24 cellular contexts compared by ENCODE assay signal in the genomic region with DNA sequence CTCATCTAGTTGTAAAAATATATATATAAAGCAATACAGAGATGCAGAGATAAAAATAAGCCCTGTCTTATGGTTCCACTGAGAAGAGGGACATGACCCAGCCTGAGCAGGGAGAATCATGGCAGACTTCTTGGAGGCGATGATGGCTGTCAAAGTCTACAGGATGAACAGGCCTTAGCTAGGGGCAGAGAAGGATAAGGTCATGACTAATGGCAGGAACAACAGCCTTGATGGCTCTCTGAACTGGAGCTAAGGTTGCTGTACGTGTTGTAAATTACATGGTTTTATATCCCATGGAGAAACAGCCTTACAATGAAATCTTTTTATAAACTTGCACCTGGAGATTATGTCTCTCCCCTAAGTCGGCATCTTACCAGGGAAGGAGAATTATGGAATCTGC. TPM values are rescaled to one million over a fixed set of nuclear protein-coding genes. Genes with fewer than 3 reads are reported as not detected.
DNase-seq lines count a peak whose midpoint lies in the region; ATAC-seq and TF ChIP-seq lines count a peak whose summit lies in the region.
"Had no signal": no experiment of that assay in that cellular context is flagged by ENCODE, and none has a peak within 500 bp of the region (broad histone marks: within the 10 kb centered on the region; RNA-seq: fewer than 3 reads in every experiment).

No MANE protein-coding gene starts in this region.

- CTCF ChIA-PET in CD4-positive, alpha-beta T cell (lab: Charles Lee), result no interaction called here

- no peak for TF ChIP-seq CTCF in CD4-positive, alpha-beta T cell (IDR thresholded peaks at IDR 0.05)
- no peak for TF ChIP-seq CTCF in H9 (conservative IDR thresholded peaks at IDR 0.05)
- TF ChIP-seq CTCF in brain (conservative IDR thresholded peaks at IDR 0.05), result no peak
- no peak for TF ChIP-seq CTCF in WERI-Rb-1 (IDR thresholded peaks at IDR 0.05; ENCODE audit: low read depth, low read length)

- no peaks in the 10 kb centered on the region for H4K20me1 ChIP-seq in H9 (ENCODE audit: control insufficient read depth, insufficient read depth, insufficient read length)
- H4K20me1 ChIP-seq in Karpas-422 (ENCODE audit: insufficient read depth, low read depth, low read length), result peaks cover 10% of the 10 kb centered on the region; the same call in 1 of the 2 replicates

- no peak overlapping the region for H4K91ac ChIP-seq in H9 (ENCODE audit: insufficient read length, low read depth, low read length)

- H4K5ac ChIP-seq in H9 (ENCODE audit: insufficient read length, low read depth, low read length), result no peak overlapping the region

- no CpG with 5 or more reads among the region's 3 CpGs for WGBS in H9 (ENCODE audit: extremely low coverage, insufficient read length, low lambda C conversion rate)

- peaks cover 11% of the 10 kb centered on the region for H3K9me3 ChIP-seq in CD4-positive, alpha-beta T cell (ENCODE audit: control insufficient read depth, low read length)
- H3K9me3 ChIP-seq in H9 (ENCODE audit: control insufficient read depth, low read depth, low read length) (no peaks in the 10 kb centered on the region), Karpas-422 (ENCODE audit: low read length) (no peaks in the 10 kb centered on the region), WERI-Rb-1 (ENCODE audit: severe bottlenecking) (no peaks in the 10 kb centered on the region)
- H3K9me3 ChIP-seq: lower lobe of right lung, uterus had no signal

- no peak overlapping the region for H3T11ph ChIP-seq in H9 (ENCODE audit: low read length)

- H3K4ac ChIP-seq in H9 (ENCODE audit: low read depth, low read length), result no peak overlapping the region

- H3K9me3 Mint-ChIP-seq in CD4-positive, alpha-beta T cell, result peaks cover 3% of the 10 kb centered on the region
- H3K9me3 Mint-ChIP-seq in H9 (peaks cover 0 to 13% of the 10 kb centered on the region in 2 experiments; a peak in 3 of 5 replicates), brain (peaks cover 10 to 26% (median 18%) of the 10 kb centered on the region in 5 experiments)
- peaks cover 3% of the 10 kb centered on the region for H3K9me3 Mint-ChIP-seq in natural killer cell treated with Interleukin-12 subunit alpha and Interleukin-12 subunit beta and Interleukin-15 and Interleukin-18, amount 100 ng/mL, for 72 hours

- H2BK12ac ChIP-seq in H9 (ENCODE audit: insufficient read length, low read depth, low read length), result no peak overlapping the region

- no peak overlapping the region for H2AFZ ChIP-seq in H9 (ENCODE audit: low read length)
- no peak overlapping the region for H2AFZ ChIP-seq in Karpas-422 (ENCODE audit: low read length)
- H2AFZ ChIP-seq: neural progenitor cell, parathyroid adenoma had no signal

- H3K4me3 Mint-ChIP-seq in CD4-positive, alpha-beta T cell, result no peak overlapping the region
- no peak overlapping the region for H3K4me3 Mint-ChIP-seq in H9
- H3K4me3 Mint-ChIP-seq in brain, result no peak overlapping the region
- H3K4me3 Mint-ChIP-seq in natural killer cell treated with Interleukin-12 subunit alpha and Interleukin-12 subunit beta and Interleukin-15 and Interleukin-18, amount 100 ng/mL, for 72 hours, result no peak overlapping the region
- H3K4me3 Mint-ChIP-seq: activated naive CD8-positive, alpha-beta T cell treated with anti-CD3 and anti-CD28 coated beads, Interleukin-2, amount 50 U/mL, for 24 hours; neural progenitor cell had no signal

- H3K36me3 Mint-ChIP-seq in CD4-positive, alpha-beta T cell (ENCODE audit: low read depth), result peaks cover 57% of the 10 kb centered on the region
- H3K36me3 Mint-ChIP-seq in H9 (ENCODE audit: insufficient read depth in 1 of 3, low read depth in 3 of 3) (peaks cover 27 to 36% (median 34%) of the 10 kb centered on the region in 3 experiments), brain (peaks cover 68% of the 10 kb centered on the region)
- peaks cover 20% of the 10 kb centered on the region for H3K36me3 Mint-ChIP-seq in natural killer cell treated with Interleukin-12 subunit alpha and Interleukin-12 subunit beta and Interleukin-15 and Interleukin-18, amount 100 ng/mL, for 72 hours

- H2BK15ac ChIP-seq in H9 (ENCODE audit: low read depth, low read length), result no peak overlapping the region

- H3K4me2 ChIP-seq in H9 (ENCODE audit: insufficient read depth, insufficient read length, low read length) (no peak overlapping the region), Karpas-422 (ENCODE audit: low read depth, low read length, poor library complexity, severe bottlenecking) (no peak overlapping the region)
- H3K4me2 ChIP-seq: neural progenitor cell had no signal

- no peak for ATAC-seq in CD4-positive, alpha-beta T cell (ENCODE audit: poor library complexity)
- ATAC-seq in natural killer cell treated with Interleukin-12 subunit alpha and Interleukin-12 subunit beta and Interleukin-15 and Interleukin-18, amount 100 ng/mL, for 72 hours, result no peak
- ATAC-seq: lower lobe of right lung had no signal

- no peak overlapping the region for H3K9ac ChIP-seq in H9 (ENCODE audit: extremely low read depth, insufficient read length, low read length)
- H3K9ac ChIP-seq in Karpas-422 (ENCODE audit: low read length), result no peak overlapping the region
- H3K9ac ChIP-seq: neural progenitor cell, parathyroid adenoma had no signal

- H3K79me1 ChIP-seq in H9 (ENCODE audit: insufficient read depth, low read depth, low read length, poor library complexity, severe bottlenecking), result peaks cover 3% of the 10 kb centered on the region

- H3K27me3 Mint-ChIP-seq in CD4-positive, alpha-beta T cell, result no peaks in the 10 kb centered on the region
- H3K27me3 Mint-ChIP-seq in H9 (ENCODE audit: low read depth) (no peaks in the 10 kb centered on the region), brain (no peaks in the 10 kb centered on the region)
- H3K27me3 Mint-ChIP-seq in natural killer cell treated with Interleukin-12 subunit alpha and Interleukin-12 subunit beta and Interleukin-15 and Interleukin-18, amount 100 ng/mL, for 72 hours, result no peaks in the 10 kb centered on the region
- H3K27me3 Mint-ChIP-seq: activated naive CD8-positive, alpha-beta T cell treated with anti-CD3 and anti-CD28 coated beads, Interleukin-2, amount 50 U/mL, for 24 hours had no signal

- intact Hi-C loops in CD4-positive, alpha-beta T cell (cut with DNase I, micrococcal nuclease), result no loop called here

- no peak overlapping the region for H2AK5ac ChIP-seq in H9 (ENCODE audit: insufficient read length, low read length)

- no peak overlapping the region for H3K14ac ChIP-seq in H9 (ENCODE audit: insufficient read depth, low read length)

- peaks cover 76% of the 10 kb centered on the region for H3K79me2 ChIP-seq in H9 (ENCODE audit: insufficient read depth, low read length)
- no peaks in the 10 kb centered on the region for H3K79me2 ChIP-seq in Karpas-422 (ENCODE audit: low read length)

- no peak overlapping the region for H4K8ac ChIP-seq in H9 (replicated peaks; ENCODE audit: insufficient read length, low read depth, low read length)

- no peak overlapping the region for H2BK120ac ChIP-seq in H9 (ENCODE audit: low read depth, low read length, poor library complexity, severe bottlenecking)

- POLR2A ChIA-PET in CD4-positive, alpha-beta T cell (lab: Charles Lee), result no interaction called here

- peak overlapping the region; percentile 73 for H3K23ac ChIP-seq in H9 (ENCODE audit: insufficient read length, low read depth, low read length)

- H3K56ac ChIP-seq in H9 (ENCODE audit: insufficient read length, low read depth, low read length), result no peak overlapping the region

- no peak overlapping the region for H2BK20ac ChIP-seq in H9 (ENCODE audit: low read depth, low read length, poor library complexity, severe bottlenecking)

- H3K4me1 Mint-ChIP-seq in CD4-positive, alpha-beta T cell (ENCODE audit: low read depth), result peaks cover 74% of the 10 kb centered on the region
- H3K4me1 Mint-ChIP-seq in H9 (peaks cover 43 to 59% of the 10 kb centered on the region in 2 experiments), brain (peaks cover 66% of the 10 kb centered on the region)
- H3K4me1 Mint-ChIP-seq in natural killer cell treated with Interleukin-12 subunit alpha and Interleukin-12 subunit beta and Interleukin-15 and Interleukin-18, amount 100 ng/mL, for 72 hours (ENCODE audit: low read depth in 2 of 2), result peaks cover 60 to 68% of the 10 kb centered on the region in 2 donors

- H3K4me1 ChIP-seq in H9 (ENCODE audit: insufficient read depth, low read length) (peaks cover 5% of the 10 kb centered on the region; the same call in 1 of the 2 replicates), Karpas-422 (ENCODE audit: low read length) (peaks cover 21% of the 10 kb centered on the region)

- no peak for DNase-seq in CD4-positive, alpha-beta T cell
- DNase-seq in H9, result no peak
- no peak for DNase-seq in natural killer cell treated with Interleukin-12 subunit alpha and Interleukin-12 subunit beta and Interleukin-15 and Interleukin-18, amount 100 ng/mL, for 72 hours (ENCODE audit: low spot score)
- DNase-seq in OCI-M1 (lab: John Stamatoyannopoulos, UW), result no peak
- DNase-seq in RKO (ENCODE audit: low spot score), result no peak
- no peak for DNase-seq in Karpas-422
- DNase-seq in WERI-Rb-1, result no peak
- DNase-seq: activated CD4-positive, alpha-beta T cell treated with anti-CD3 and anti-CD28 coated beads, Interleukin-2, amount 50 U/mL, for 48 hours; activated CD8-positive, alpha-beta memory T cell treated with anti-CD3 and anti-CD28 coated beads, Interleukin-2, amount 50 U/mL, for 48 hours; cerebellar nuclear complex; GOT3; lower lobe of right lung; MV-4-11; NCI-H1436 treated with DMSO at 0.1 percent for 48 hours; NCI-H446 treated with DMSO at 0.1 percent for 48 hours; SHP77 treated with DMSO at 0.1 percent for 48 hours; stimulated activated CD4-positive, alpha-beta T cell treated with anti-CD3 and anti-CD28 coated beads, Interleukin-2, amount 100 ng/mL, for 48 hours; T1000; uterus had no signal

- no peak overlapping the region for H3K27ac ChIP-seq in CD4-positive, alpha-beta T cell (ENCODE audit: low read depth, low read length)
- H3K27ac ChIP-seq in H9 (ENCODE audit: insufficient read length, low read depth, low read length) (no peak overlapping the region), Karpas-422 (ENCODE audit: low read length) (no peak overlapping the region), WERI-Rb-1 (no peak overlapping the region)
- H3K27ac ChIP-seq: lower lobe of right lung, neural progenitor cell had no signal

- H3K4me3 ChIP-seq in Karpas-422 (ENCODE audit: low read length) (no peak overlapping the region), WERI-Rb-1 (ENCODE audit: low read depth, low read length) (no peak overlapping the region)
- H3K4me3 ChIP-seq: lower lobe of right lung, neural progenitor cell, uterus had no signal

- no peak overlapping the region for H2BK5ac ChIP-seq in H9 (ENCODE audit: insufficient read length, low read length)

- H3K18ac ChIP-seq in H9 (ENCODE audit: insufficient read length, low read depth, low read length), result no peak overlapping the region

- H3K23me2 ChIP-seq in H9 (ENCODE audit: insufficient read length, low read depth, low read length, poor library complexity, severe bottlenecking), result no peaks in the 10 kb centered on the region

- no peaks in the 10 kb centered on the region for H3K9me2 ChIP-seq in Karpas-422 (replicated peaks; ENCODE audit: insufficient read depth, low read length)

- H3K27me3 ChIP-seq in CD4-positive, alpha-beta T cell (ENCODE audit: control insufficient read depth, insufficient read depth, low read length), result no peaks in the 10 kb centered on the region
- H3K27me3 ChIP-seq in H9 (ENCODE audit: insufficient read depth, low read length) (no peaks in the 10 kb centered on the region), Karpas-422 (ENCODE audit: low read length) (no peaks in the 10 kb centered on the region), WERI-Rb-1 (ENCODE audit: insufficient read depth, low read depth, severe bottlenecking) (no peaks in the 10 kb centered on the region)
- H3K27me3 ChIP-seq: neural progenitor cell, uterus had no signal

- no peaks in the 10 kb centered on the region for H3K36me3 ChIP-seq in Karpas-422 (ENCODE audit: insufficient read depth, low read length)
- H3K36me3 ChIP-seq in WERI-Rb-1, result no peaks in the 10 kb centered on the region
- H3K36me3 ChIP-seq: lower lobe of right lung, neural progenitor cell, uterus had no signal

- peak overlapping the region; percentile 1 for H3K27ac Mint-ChIP-seq in CD4-positive, alpha-beta T cell
- peak overlapping the region in 1 of 3 experiments; percentile 15; a peak in 3 of 7 replicates for H3K27ac Mint-ChIP-seq in H9
- peak overlapping the region in 4 of 5 experiments; percentile 28 to 96 (median 79) for H3K27ac Mint-ChIP-seq in brain
- H3K27ac Mint-ChIP-seq in natural killer cell treated with Interleukin-12 subunit alpha and Interleukin-12 subunit beta and Interleukin-15 and Interleukin-18, amount 100 ng/mL, for 72 hours, result peak overlapping the region; percentile 62 to 83
- H3K27ac Mint-ChIP-seq: activated naive CD8-positive, alpha-beta T cell treated with anti-CD3 and anti-CD28 coated beads, Interleukin-2, amount 50 U/mL, for 24 hours; activated T-helper 2 cell treated with anti-CD3 and anti-CD28 coated beads, Interferon-gamma antibody, Interleukin-2, Interleukin-4, amounts not matched to agents 10 μg/mL and 5 μg/mL and 100 μg/mL, durations not matched to agents 14 hours and 24 hours and 36 hours; neural progenitor cell had no signal

RNA-seq across cellular contexts. Expression of gene FOXN3, which starts 32.4 kb away (rescaled TPM):
- total RNA-seq in CD4-positive, alpha-beta T cell, result 100 to 1,000 TPM; 124 to 127 TPM
- 114 and 125 TPM in 2 replicates for total RNA-seq in H9 (2021)
- polyA plus RNA-seq in brain (ENCODE audit: insufficient read depth, low read depth, low replicate concordance), result 46.4 TPM
- total RNA-seq in natural killer cell treated with Interleukin-12 subunit alpha and Interleukin-12 subunit beta and Interleukin-15 and Interleukin-18, amount 100 ng/mL, for 72 hours, result 100 to 1,000 TPM; 127 to 133 TPM
- total RNA-seq in Karpas-422 (2014; rRNA removed; shearing (Covaris generic); ENCODE audit: low replicate concordance), result 8.9 and 13.8 TPM in 2 replicates
